Comparison of ENCODE assay signal across 20 cellular contexts in the genomic region with DNA sequence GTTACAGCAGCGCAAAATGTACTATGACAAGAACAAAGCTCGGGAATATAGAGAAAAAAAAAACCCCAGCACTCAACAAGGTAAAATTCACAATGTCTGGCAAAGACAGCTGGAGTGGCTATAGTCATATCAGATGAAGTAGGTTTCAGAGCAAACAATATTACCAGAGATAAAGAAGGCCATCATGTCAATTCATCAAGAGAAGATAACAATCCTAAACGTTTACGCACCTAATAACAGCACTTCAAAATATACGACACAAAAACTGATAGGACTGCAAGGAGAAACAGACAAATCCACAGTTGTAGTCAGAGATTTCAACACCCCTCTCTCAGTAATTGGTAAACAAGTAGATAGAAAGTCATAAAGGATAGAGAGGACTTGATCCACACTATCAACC.
"Had no signal": no experiment of that assay in that cellular context is flagged by ENCODE, and none has a peak within 500 bp of the region (broad histone marks: within the 10 kb centered on the region; RNA-seq: fewer than 3 reads in every experiment).

No MANE protein-coding gene starts in this region.

- ATAC-seq: activated T-cell treated with anti-CD3 and anti-CD28 coated beads, Interleukin-2, amount 50 U/mL, for 4 hours had no signal

- H3K27ac ChIP-seq: VCaP had no signal

- FAIRE-seq: astrocyte had no signal

- DNase-seq: activated CD4-positive, alpha-beta memory T cell treated with anti-CD3 and anti-CD28 coated beads for 36 hours; activated CD4-positive, alpha-beta T cell treated with anti-CD3 and anti-CD28 coated beads, Interleukin-2, amount 10 ng/mL, durations not matched to agents 7 days and 5 days; activated CD4-positive, CD25-positive, alpha-beta regulatory T cell; activated CD8-positive, alpha-beta memory T cell treated with anti-CD3 and anti-CD28 coated beads for 24 hours; activated gamma-delta T cell; activated naive CD4-positive, alpha-beta T cell treated with anti-CD3 and anti-CD28 coated beads for 36 hours; activated T-cell treated with anti-CD3 and anti-CD28 coated beads, Interleukin-2, amount 50 U/mL, for 4 hours; amygdala; cortex of kidney; KG1; NCI-H146; NCI-H187 treated with DMSO at 0.1 percent for 48 hours; NCI-H2227 treated with DMSO at 0.1 percent for 48 hours; NCI-H446 treated with DMSO at 0.1 percent for 48 hours; NCI-H524 treated with DMSO at 0.1 percent for 48 hours; NCI-H82; SIG-M5; T-helper 1 cell had no signal
